Comparison of ENCODE assay signal across 9 cellular contexts in genomic region chr11:96306933-96307747, GRCh38. TPM values are rescaled to one million over a fixed set of nuclear protein-coding genes. Genes with fewer than 3 reads are reported as not detected.
DNase-seq lines count a peak whose midpoint lies in the region; ATAC-seq lines count a peak whose summit lies in the region.
"Had no signal": no experiment of that assay in that cellular context is flagged by ENCODE, and none has a peak within 500 bp of the region (broad histone marks: within the 10 kb centered on the region; RNA-seq: fewer than 3 reads in every experiment).

No MANE protein-coding gene starts in this region.

- H3K27ac Mint-ChIP-seq in activated naive CD8-positive, alpha-beta T cell, result peak overlapping the region; percentile 78
- H3K27ac Mint-ChIP-seq: IgD-negative memory B cell had no signal

- H3K27me3 Mint-ChIP-seq in activated naive CD8-positive, alpha-beta T cell, result no peaks in the 10 kb centered on the region
- H3K27me3 Mint-ChIP-seq: IgD-negative memory B cell had no signal

- no peaks in the 10 kb centered on the region for H3K9me3 Mint-ChIP-seq in activated naive CD8-positive, alpha-beta T cell (ENCODE audit: low read depth)
- H3K9me3 Mint-ChIP-seq: IgD-negative memory B cell had no signal

- H3K4me1 Mint-ChIP-seq in activated naive CD8-positive, alpha-beta T cell (ENCODE audit: low read depth), result peaks cover 91% of the 10 kb centered on the region

- ATAC-seq in HG03521 (IDR thresholded peaks at IDR 0.05; ENCODE audit: unreplicated experiment) (no peak), GM21717 (IDR thresholded peaks at IDR 0.05; ENCODE audit: unreplicated experiment) (no peak)

- peak; percentile 92 for DNase-seq in DMS153 (lab: John Stamatoyannopoulos, UW)
- peak; percentile 81 for DNase-seq in NCI-H128 (lab: John Stamatoyannopoulos, UW; ENCODE audit: unreplicated experiment)
- peak; percentile 100 for DNase-seq in glomerular endothelial cell (ENCODE audit: extremely low read depth, low read depth, low spot score)
- peak; percentile 15 for DNase-seq in occipital lobe (lab: John Stamatoyannopoulos, UW)
- no peak for DNase-seq in activated CD8-positive, alpha-beta memory T cell treated with anti-CD3 and anti-CD28 coated beads, Interleukin-2, amount 50 U/mL, for 48 hours

- peak overlapping the region; percentile 68 for H3K4me3 Mint-ChIP-seq in activated naive CD8-positive, alpha-beta T cell

- H3K36me3 Mint-ChIP-seq in activated naive CD8-positive, alpha-beta T cell, result peaks cover 5% of the 10 kb centered on the region

RNA-seq across cellular contexts. Expression of gene MAML2, which starts 35.9 kb away (rescaled TPM):
- total RNA-seq in glomerular endothelial cell (10.7 and 20.0 TPM in 2 replicates), occipital lobe (4.8 TPM)
